In genomic region chr7:25893436-25893835, GRCh38 we compare ENCODE assay signal across 9 cellular contexts.
DNase-seq lines count a peak whose midpoint lies in the region; ATAC-seq, FAIRE-seq and TF ChIP-seq lines count a peak whose summit lies in the region.
"Had no signal": no experiment of that assay in that cellular context is flagged by ENCODE, and none has a peak within 500 bp of the region (broad histone marks: within the 10 kb centered on the region; RNA-seq: fewer than 3 reads in every experiment).

No MANE protein-coding gene starts in this region.

- BruUV-seq in GM12878 (replicated peaks; lab: Mats Ljungman, UMichigan): no TSS peak

- no peaks in the 10 kb centered on the region for H3K36me3 ChIP-seq in BLaER1 treated with 17β-estradiol and CSF1 and Interleukin-3, amounts not matched to agents 10 nM and 100 nM
- H3K36me3 ChIP-seq in HEK293 (ENCODE audit: control insufficient read depth in 2 of 2, insufficient read depth in 1 of 2, low read length in 2 of 2) (no peaks in the 10 kb centered on the region), GM12878 (ENCODE audit: control insufficient read depth in 2 of 2, insufficient read depth in 2 of 2, low read length in 1 of 2) (no peaks in the 10 kb centered on the region)

- no peak for DNase-seq in GM12878 (ENCODE audit: low read depth, low spot score)
- no peak for DNase-seq in natural killer cell treated with Interleukin-12 subunit alpha and Interleukin-12 subunit beta and Interleukin-15 and Interleukin-18, amount 100 ng/mL, for 72 hours (ENCODE audit: low spot score)
- no peak for DNase-seq in urothelium cell line (ENCODE audit: low spot score)
- no peak for DNase-seq in DMS153 treated with DMSO at 0.1 percent for 48 hours (lab: John Stamatoyannopoulos, UW; ENCODE audit: unreplicated experiment)
- DNase-seq in activated effector memory CD4-positive, alpha-beta T cell treated with anti-CD3 and anti-CD28 coated beads, Interleukin-2, amount 50 U/mL, for 16 hours: no peak
- DNase-seq in kidney glomerular epithelial cell (lab: John Stamatoyannopoulos, UW): no peak

- H3K27ac ChIP-seq in BLaER1 treated with 17β-estradiol and CSF1 and Interleukin-3, amounts not matched to agents 10 nM and 100 nM: no peak overlapping the region
- 0 out of 2 replicates have a peak overlapping the region, but pooled peaks have one; percentile 12 for H3K27ac ChIP-seq in HEK293 (ENCODE audit: extremely low read depth, low read depth, low read length)
- peak overlapping the region; percentile 77 for H3K27ac ChIP-seq in GM12878 (ENCODE audit: control insufficient read depth, insufficient read depth)

- POLR2A ChIA-PET in HEK293 (lab: Yijun Ruan, JAX): interaction anchor here (0.6 to 1.5 kb wide), 9 partner anchors 35 to 1269 kb away, joined by 3 to 8 read pairs (median 4); partner anchors contain the start of gene CBX3
- POLR2A ChIA-PET in GM12878 (lab: Charles Lee): interaction anchor here (0.6 to 3.4 kb wide), 5 partner anchors 12 to 302 kb away, joined by 3 to 21 read pairs (median 6); no protein-coding TSS in a partner anchor

- FAIRE-seq in GM12878 (lab: Jason Lieb, UNC) (no peak), urothelium cell line (lab: Jason Lieb, UNC) (no peak)

- peaks cover 0 to 57% (median 19%) of the 10 kb centered on the region in 11 experiments; a peak in 16 of 22 replicates for H3K27me3 ChIP-seq in BLaER1 treated with 17β-estradiol and CSF1 and Interleukin-3, amounts not matched to agents 10 nM and 100 nM
- H3K27me3 ChIP-seq in GM12878 (replicated peaks in 1 of 2; ENCODE audit: control insufficient read depth in 2 of 2, insufficient read depth in 2 of 2, low read length in 1 of 2): no peaks in the 10 kb centered on the region; a peak in 1 of 4 replicates

- no peaks in the 10 kb centered on the region for H3K36me3 Mint-ChIP-seq in natural killer cell treated with Interleukin-12 subunit alpha and Interleukin-12 subunit beta and Interleukin-15 and Interleukin-18, amount 100 ng/mL, for 72 hours

- no peak for TF ChIP-seq RAD21 in GM12878 (IDR thresholded peaks at IDR 0.05; ENCODE audit: insufficient read depth, low read depth, low read length)

- peaks cover 0 to 23% of the 10 kb centered on the region in 2 donors for H3K27me3 Mint-ChIP-seq in natural killer cell treated with Interleukin-12 subunit alpha and Interleukin-12 subunit beta and Interleukin-15 and Interleukin-18, amount 100 ng/mL, for 72 hours

- peak overlapping the region; percentile 91 for H3K4me3 Mint-ChIP-seq in natural killer cell treated with Interleukin-12 subunit alpha and Interleukin-12 subunit beta and Interleukin-15 and Interleukin-18, amount 100 ng/mL, for 72 hours

- H3K9me3 ChIP-seq in BLaER1 treated with 17β-estradiol and CSF1 and Interleukin-3, amounts not matched to agents 10 nM and 100 nM (replicated peaks in 1 of 11): peaks cover 0 to 5% (median 0%) of the 10 kb centered on the region in 11 experiments; a peak in 1 of 22 replicates
- H3K9me3 ChIP-seq in HEK293 (ENCODE audit: control insufficient read depth, insufficient read depth, low read depth, low read length): no peaks in the 10 kb centered on the region
- no peaks in the 10 kb centered on the region for H3K9me3 ChIP-seq in GM12878 (replicated peaks; ENCODE audit: control insufficient read depth, insufficient read depth, low read length)
- H3K9me3 ChIP-seq: mucosa of descending colon had no signal

- CTCF ChIA-PET in HEK293 (lab: Yijun Ruan, JAX): interaction anchor here (0.5 to 7.5 kb wide), 44 partner anchors 8 to 1298 kb away, joined by 3 to 167 read pairs (median 4); partner anchors contain the start of gene HOXA5
- CTCF ChIA-PET in GM12878 (lab: Yijun Ruan, JAX): interaction anchor here (0.6 to 9.8 kb wide), 56 partner anchors 8 to 1267 kb away, joined by 3 to 264 read pairs (median 7); partner anchors contain the start of genes CBX3, HNRNPA2B1 and NFE2L3

- H3K9me3 Mint-ChIP-seq in natural killer cell treated with Interleukin-12 subunit alpha and Interleukin-12 subunit beta and Interleukin-15 and Interleukin-18, amount 100 ng/mL, for 72 hours: no peaks in the 10 kb centered on the region

- in situ Hi-C loops in GM12878 (cut with MboI): loop anchor here (5.0 to 10.0 kb wide), 4 partner anchors 304 to 771 kb away; no protein-coding TSS in a partner anchor

- H2AFZ ChIP-seq in GM12878 (ENCODE audit: control insufficient read depth, low read depth, low read length): peak overlapping the region; percentile 99

- H3K4me1 ChIP-seq in BLaER1 treated with 17β-estradiol and CSF1 and Interleukin-3, amounts not matched to agents 10 nM and 100 nM: peaks cover 32 to 52% (median 39%) of the 10 kb centered on the region in 10 experiments
- peaks cover 14% of the 10 kb centered on the region for H3K4me1 ChIP-seq in HEK293 (ENCODE audit: control insufficient read depth, insufficient read depth, low read length)
- peaks cover 29% of the 10 kb centered on the region for H3K4me1 ChIP-seq in GM12878 (ENCODE audit: control insufficient read depth, insufficient read depth, low read length)

- peaks cover 22 to 26% of the 10 kb centered on the region in 2 donors for H3K4me1 Mint-ChIP-seq in natural killer cell treated with Interleukin-12 subunit alpha and Interleukin-12 subunit beta and Interleukin-15 and Interleukin-18, amount 100 ng/mL, for 72 hours (ENCODE audit: low read depth in 2 of 2)

- H3K4me3 ChIP-seq in BLaER1 treated with 17β-estradiol and CSF1 and Interleukin-3, amounts not matched to agents 10 nM and 100 nM: peak overlapping the region in 4 of 10 experiments; percentile 38 to 56 (median 49); a peak in 6 of 20 replicates
- H3K4me3 ChIP-seq in HEK293 (ENCODE audit: low read depth, low read length): no peak overlapping the region
- no peak overlapping the region for H3K4me3 ChIP-seq in GM12878

- RAD21 ChIA-PET in GM12878 (lab: Charles Lee; ENCODE audit: unreplicated experiment): interaction anchor here (0.6 to 6.8 kb wide), 41 partner anchors 12 to 1268 kb away, joined by 3 to 90 read pairs (median 6); partner anchors contain the start of genes CBX3, NFE2L3 and SNX10

- H3K9ac ChIP-seq in BLaER1 treated with 17β-estradiol and CSF1 and Interleukin-3, amounts not matched to agents 10 nM and 100 nM: peak overlapping the region in 5 of 11 experiments; percentile 39 to 64 (median 51); a peak in 4 of 22 replicates
- H3K9ac ChIP-seq in GM12878 (ENCODE audit: control insufficient read depth, insufficient read depth, low read length): peak overlapping the region; percentile 59

- 78% methylated on average over 1 of the region's 1 CpG for WGBS in GM12878 (ENCODE audit: insufficient coverage, insufficient replicate concordance, low lambda C conversion rate, missing lambda C conversion rate)

- ATAC-seq in GM12878: no peak
- ATAC-seq in natural killer cell treated with Interleukin-12 subunit alpha and Interleukin-12 subunit beta and Interleukin-15 and Interleukin-18, amount 100 ng/mL, for 72 hours: no peak

- TF ChIP-seq EP300 in GM12878 (IDR thresholded peaks at IDR 0.05; ENCODE audit: borderline replicate concordance in 1 of 2, control insufficient read depth in 1 of 2, low read depth in 2 of 2, low read length in 2 of 2): no peak

- H4K20me1 ChIP-seq in BLaER1 treated with 17β-estradiol and CSF1 and Interleukin-3, amounts not matched to agents 10 nM and 100 nM: peaks cover 0 to 11% (median 7%) of the 10 kb centered on the region in 11 experiments; a peak in 10 of 22 replicates
- no peaks in the 10 kb centered on the region for H4K20me1 ChIP-seq in GM12878 (ENCODE audit: control insufficient read depth, insufficient read depth)

- H3K79me2 ChIP-seq in GM12878 (ENCODE audit: control insufficient read depth, insufficient read depth, low read length): no peaks in the 10 kb centered on the region

- SMC1A ChIA-PET in GM12878 (lab: Charles Lee; ENCODE audit: uncharacterized antibody, unreplicated experiment): interaction anchor here (0.6 to 10.3 kb wide), 71 partner anchors 12 to 1286 kb away, joined by 3 to 200 read pairs (median 5); no protein-coding TSS in a partner anchor

- H3K27ac Mint-ChIP-seq in natural killer cell treated with Interleukin-12 subunit alpha and Interleukin-12 subunit beta and Interleukin-15 and Interleukin-18, amount 100 ng/mL, for 72 hours: peak overlapping the region; percentile 76 to 91

- peak overlapping the region; percentile 60 to 98 (median 90) for H3K4me2 ChIP-seq in BLaER1 treated with 17β-estradiol and CSF1 and Interleukin-3, amounts not matched to agents 10 nM and 100 nM
- peak overlapping the region; percentile 92 for H3K4me2 ChIP-seq in GM12878 (ENCODE audit: control insufficient read depth, insufficient read depth)

- TF ChIP-seq POLR2A in GM12878 (IDR thresholded peaks at IDR 0.05; ENCODE audit: low read depth, low read length): no peak

- intact Hi-C loops in GM12878 (cut with micrococcal nuclease; ENCODE audit: unreplicated experiment): loop anchor here (1.0 to 5.0 kb wide), 7 partner anchors 168 to 1269 kb away; partner anchors contain the start of gene SNX10

- no peak for TF ChIP-seq CTCF in HEK293 (tag by site-specific recombination; IDR thresholded peaks at IDR 0.05)
- TF ChIP-seq CTCF in GM12878 (IDR thresholded peaks at IDR 0.05 in 2 of 3, conservative IDR thresholded peaks at IDR 0.05 in 1 of 3; ENCODE audit: control insufficient read depth in 2 of 3, extremely low read depth in 1 of 3, insufficient read depth in 1 of 3, low read depth in 3 of 3, low read length in 3 of 3): no peak

TF ChIP-seq in HEK293, 187 proteins besides CTCF, POLR2A, EP300 and RAD21 (continues in another document):
- no peak for TF ChIP-seq ZNF423 (tag by site-specific recombination; IDR thresholded peaks at IDR 0.05)

Comparison
In these comparisons a context has a peak if more than half of its experiments do, and no peak if none do; other contexts are left out.
1. H3K27ac ChIP-seq: peak in HEK293 (single experiment) and GM12878 (single experiment); none in BLaER1 treated with 17β-estradiol and CSF1 and Interleukin-3, amounts not matched to agents 10 nM and 100 nM (0 of 11).